23 cellular contexts compared by ENCODE assay signal in the genomic region with DNA sequence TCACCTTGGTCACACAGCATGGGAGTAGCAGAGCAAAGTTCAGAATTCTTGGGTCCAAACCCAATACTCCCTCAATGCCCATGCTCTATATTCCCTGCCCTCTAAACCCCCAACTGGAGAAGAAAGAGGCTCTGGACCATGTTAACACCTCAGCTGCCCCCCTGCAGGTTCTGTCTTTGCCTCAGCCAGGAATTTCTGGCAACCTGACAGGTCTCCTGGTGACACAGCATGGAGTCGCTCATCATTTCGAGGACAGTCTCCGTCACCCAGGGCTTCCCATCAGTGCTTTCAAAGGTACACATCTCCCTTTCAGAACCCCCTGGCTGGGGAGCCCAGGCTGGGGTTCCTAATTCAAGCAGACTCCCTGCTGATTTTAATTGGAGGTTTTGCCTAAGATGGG.
DNase-seq lines count a peak whose midpoint lies in the region; ATAC-seq, FAIRE-seq and TF ChIP-seq lines count a peak whose summit lies in the region.
"Had no signal": no experiment of that assay in that cellular context is flagged by ENCODE, and none has a peak within 500 bp of the region (broad histone marks: within the 10 kb centered on the region; RNA-seq: fewer than 3 reads in every experiment).

No MANE protein-coding gene starts in this region.

- ATAC-seq in HG03045 (IDR thresholded peaks at IDR 0.05; ENCODE audit: unreplicated experiment): no peak
- ATAC-seq: Panc1 had no signal

- H3K27me3 Mint-ChIP-seq in brain: no peaks in the 10 kb centered on the region
- H3K27me3 Mint-ChIP-seq: CD4-positive, CD25-positive, alpha-beta regulatory T cell had no signal

- FAIRE-seq in RCC 7860 (lab: Jason Lieb, UNC): no peak
- FAIRE-seq: D721Med, GM18507, H54 had no signal

- peaks cover 90% of the 10 kb centered on the region for H3K4me1 Mint-ChIP-seq in brain
- H3K4me1 Mint-ChIP-seq: CD4-positive, CD25-positive, alpha-beta regulatory T cell had no signal

- peak overlapping the region in 4 of 5 experiments; percentile 20 to 77 (median 48) for H3K27ac Mint-ChIP-seq in brain
- H3K27ac Mint-ChIP-seq: CD4-positive, CD25-positive, alpha-beta regulatory T cell had no signal

- DNase-seq in NCI-H1417 (lab: John Stamatoyannopoulos, UW) (peak in 2 of 3 experiments; percentile 56 to 81), NCI-H1417 treated with DMSO at 0.1 percent for 48 hours (lab: John Stamatoyannopoulos, UW) (no peak), NCI-H345 (lab: John Stamatoyannopoulos, UW) (peak; percentile 91), kidney tubule cell (ENCODE audit: low spot score) (peak; percentile 31), A172 (ENCODE audit: low spot score) (no peak), RCC 7860 (ENCODE audit: low spot score) (no peak)
- DNase-seq: 8988T; CD4-positive, CD25-positive, alpha-beta regulatory T cell; IMR-90; KG1; MG63; NCI-H146; NCI-H1930; NCI-H510A treated with DMSO at 0.1 percent for 48 hours; NCI-H774; SHP77 treated with DMSO at 0.1 percent for 48 hours; T-helper 1 cell had no signal

- H3K36me3 Mint-ChIP-seq in brain: peaks cover 12% of the 10 kb centered on the region
- H3K36me3 Mint-ChIP-seq: CD4-positive, CD25-positive, alpha-beta regulatory T cell had no signal

- H3K9me3 Mint-ChIP-seq in brain: peaks cover 0 to 5% (median 3%) of the 10 kb centered on the region in 5 experiments

- H3K4me3 Mint-ChIP-seq in brain: no peak overlapping the region
- H3K4me3 Mint-ChIP-seq: CD4-positive, CD25-positive, alpha-beta regulatory T cell had no signal

- TF ChIP-seq CTCF in brain (conservative IDR thresholded peaks at IDR 0.05): no peak

Comparison
In these comparisons a context has a peak if more than half of its experiments do, and no peak if none do; other contexts are left out.
1. DNase-seq: peak in NCI-H1417 (2 of 3), NCI-H345 (single experiment) and kidney tubule cell (single experiment); none in NCI-H1417 treated with DMSO at 0.1 percent for 48 hours (single experiment), A172 (single experiment) and RCC 7860 (single experiment).